Comparison of ENCODE assay signal across 20 cellular contexts in genomic region chr3:123400169-123400568, GRCh38. TPM values are rescaled to one million over a fixed set of nuclear protein-coding genes. Genes with fewer than 3 reads are reported as not detected.
"Had no signal": no experiment of that assay in that cellular context is flagged by ENCODE, and none has a peak within 500 bp of the region (broad histone marks: within the 10 kb centered on the region; RNA-seq: fewer than 3 reads in every experiment).

No MANE protein-coding gene starts in this region.

- H3K4me1 ChIP-seq: colonic mucosa, lower lobe of right lung had no signal

- H3K4me3 ChIP-seq: colonic mucosa, hepatocyte, lower lobe of right lung, skin epidermis, tibial nerve, vagina had no signal

- ATAC-seq: activated CD8-positive, alpha-beta memory T cell treated with anti-CD3 and anti-CD28 coated beads, Interleukin-2, amount 10 ng/mL, durations not matched to agents 7 days and 5 days; lower lobe of right lung; stimulated activated naive CD8-positive, alpha-beta T cell treated with anti-CD3 and anti-CD28 coated beads, Interleukin-15, amount 100 ng/mL, for 72 hours; WTC11 had no signal

- DNase-seq: activated CD4-positive, alpha-beta memory T cell treated with anti-CD3 and anti-CD28 coated beads, Interleukin-2, amount 10 ng/mL, durations not matched to agents 7 days and 5 days; activated CD4-positive, alpha-beta T cell treated with anti-CD3 and anti-CD28 coated beads for 4 hours; activated CD8-positive, alpha-beta memory T cell treated with anti-CD3 and anti-CD28 coated beads, Interleukin-2, amount 10 ng/mL, durations not matched to agents 7 days and 5 days; activated naive CD4-positive, alpha-beta T cell; activated naive CD8-positive, alpha-beta T cell treated with anti-CD3 and anti-CD28 coated beads for 36 hours; amygdala; central memory CD4-positive, alpha-beta T cell; colonic mucosa; erythroblast; lower lobe of right lung; nephron progenitor cell; nucleus accumbens; stimulated activated CD4-positive, alpha-beta T cell treated with anti-CD3 and anti-CD28 coated beads, Interleukin-15, amount 100 ng/mL, for 24 hours; stimulated activated CD4-positive, alpha-beta T cell treated with anti-CD3 and anti-CD28 coated beads, Interleukin-4, amount 100 ng/mL, for 1 hour; stimulated activated naive CD8-positive, alpha-beta T cell treated with anti-CD3 and anti-CD28 coated beads, Interleukin-15, amount 100 ng/mL, for 72 hours had no signal

- H3K27ac ChIP-seq: colonic mucosa, hepatocyte, lower lobe of right lung, skin epidermis, tibial nerve, vagina had no signal

- H3K9me3 ChIP-seq: colonic mucosa, lower lobe of right lung, tibial nerve, vagina had no signal

- H3K36me3 ChIP-seq: colonic mucosa, lower lobe of right lung, tibial nerve, vagina had no signal

- H3K27me3 ChIP-seq: colonic mucosa, hepatocyte, vagina had no signal

RNA-seq across cellular contexts. Expression of gene ADCY5, which starts 48.7 kb away (rescaled TPM):
- total RNA-seq: activated CD4-positive, alpha-beta memory T cell treated with anti-CD3 and anti-CD28 coated beads, Interleukin-2, amount 10 ng/mL, durations not matched to agents 7 days and 5 days; activated CD8-positive, alpha-beta memory T cell treated with anti-CD3 and anti-CD28 coated beads, Interleukin-2, amount 10 ng/mL, durations not matched to agents 7 days and 5 days; activated naive CD8-positive, alpha-beta T cell treated with anti-CD3 and anti-CD28 coated beads for 36 hours had no signal
